Comparison of ENCODE assay signal across 20 cellular contexts in the genomic region with DNA sequence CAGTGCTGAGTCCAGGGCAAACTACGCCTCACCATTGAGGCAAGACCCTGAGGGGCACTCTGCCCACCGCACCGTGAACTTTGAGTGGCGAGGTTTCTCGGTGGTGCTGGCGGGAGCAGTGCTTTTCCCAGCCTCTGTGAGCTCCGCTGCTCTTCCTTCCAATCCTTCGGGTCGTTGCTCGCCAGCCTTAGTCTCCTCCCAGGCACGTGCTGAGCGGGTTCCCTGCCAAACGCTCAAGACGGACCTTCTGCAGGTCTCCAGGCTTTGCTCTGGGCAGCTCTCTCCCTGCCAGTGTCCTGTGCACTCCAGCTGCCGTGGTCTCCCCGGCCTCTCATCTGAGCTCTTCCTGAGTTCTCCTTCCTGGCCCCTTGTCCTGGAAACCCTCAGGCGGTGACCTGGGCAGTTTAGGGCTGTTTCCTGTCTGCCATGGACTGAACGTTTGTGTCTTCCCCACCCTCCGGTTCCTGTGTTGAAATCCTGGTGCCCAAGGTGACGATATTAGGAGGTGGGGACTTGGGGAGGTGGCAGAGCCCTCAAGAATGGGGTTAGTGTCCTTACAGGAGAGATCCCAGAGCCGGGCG. TPM values are rescaled to one million over a fixed set of nuclear protein-coding genes. Genes with fewer than 3 reads are reported as not detected.
DNase-seq lines count a peak whose midpoint lies in the region; ATAC-seq and TF ChIP-seq lines count a peak whose summit lies in the region.
"Had no signal": no experiment of that assay in that cellular context is flagged by ENCODE, and none has a peak within 500 bp of the region (broad histone marks: within the 10 kb centered on the region; RNA-seq: fewer than 3 reads in every experiment).

No MANE protein-coding gene starts in this region.

- 59 to 60% methylated on average over 22 of the region's 22 CpGs for WGBS in heart right ventricle, 2 donors
- 76% methylated on average over 22 of the region's 22 CpGs for WGBS in mesenchymal stem cell
- WGBS in sigmoid colon, 2 donors, result 48 to 69% methylated on average over 22 of the region's 22 CpGs

- H3K23ac ChIP-seq in mesenchymal stem cell (ENCODE audit: low read length in 2 of 2), result no peak overlapping the region

- no peak overlapping the region for H2BK15ac ChIP-seq in mesenchymal stem cell (ENCODE audit: low read depth, poor library complexity, severe bottlenecking)

- H3K27ac ChIP-seq in heart right ventricle (no peak overlapping the region), RWPE2 (ENCODE audit: poor library complexity, severe bottlenecking) (no peak overlapping the region), mesenchymal stem cell (ENCODE audit: low read length, poor library complexity, severe bottlenecking) (no peak overlapping the region), sigmoid colon (no peak overlapping the region)
- H3K27ac ChIP-seq: Peyer's patch had no signal

- no peak for TF ChIP-seq POLR2A in sigmoid colon (IDR thresholded peaks at IDR 0.05)

- H3K14ac ChIP-seq in mesenchymal stem cell (ENCODE audit: low read length in 2 of 2), result no peak overlapping the region

- H3K4me1 ChIP-seq in heart right ventricle (peaks cover 0 to 10% (median 0%) of the 10 kb centered on the region in 9 donors), RWPE2 (ENCODE audit: insufficient read depth, poor library complexity, severe bottlenecking) (peaks cover 3% of the 10 kb centered on the region), mesenchymal stem cell (ENCODE audit: control insufficient read depth, insufficient read depth, low read depth, low read length) (peaks cover 10% of the 10 kb centered on the region), sigmoid colon (no peaks in the 10 kb centered on the region)

- H4K91ac ChIP-seq in mesenchymal stem cell (ENCODE audit: low read length), result peak overlapping the region; percentile 12

- H3K18ac ChIP-seq in mesenchymal stem cell (ENCODE audit: low read depth in 1 of 2, low read length in 2 of 2), result no peak overlapping the region

- peaks cover 0 to 38% (median 21%) of the 10 kb centered on the region in 7 donors for H3K27me3 ChIP-seq in heart right ventricle
- no peaks in the 10 kb centered on the region for H3K27me3 ChIP-seq in RWPE2 (ENCODE audit: insufficient read depth, poor library complexity, severe bottlenecking)
- peaks cover 29 to 80% of the 10 kb centered on the region in 2 experiments for H3K27me3 ChIP-seq in mesenchymal stem cell (ENCODE audit: control insufficient read depth in 1 of 2, insufficient read depth in 1 of 2, low read length in 2 of 2)
- H3K27me3 ChIP-seq in sigmoid colon, result peaks cover 15 to 63% (median 40%) of the 10 kb centered on the region in 3 donors
- H3K27me3 ChIP-seq: Peyer's patch had no signal

- H3K4ac ChIP-seq in mesenchymal stem cell (ENCODE audit: low read depth in 1 of 2, low read length in 2 of 2), result no peak overlapping the region

- H2BK120ac ChIP-seq in mesenchymal stem cell (ENCODE audit: low read depth, low read length), result no peak overlapping the region

- intact Hi-C loops in Right ventricle myocardium superior (cut with DNase I), result no loop called here
- intact Hi-C loops in heart right ventricle (cut with DNase I), result loop anchor here in 2 of 10 donors (10.0 kb wide), 2 partner anchors 123 to 193 kb away; partner anchors contain the start of gene AP2A2 (in 1 of the 2)
- intact Hi-C loops in sigmoid colon (cut with DNase I), result no loop called here

- DNase-seq in Right ventricle myocardium superior (peak; percentile 6), heart right ventricle (no peak), RWPE2 (ENCODE audit: low spot score) (peak; percentile 36), mesenchymal stem cell (no peak), sigmoid colon (peak; percentile 38)
- no peak for DNase-seq in effector CD8-positive, alpha-beta T cell (lab: John Stamatoyannopoulos, UW)
- DNase-seq: Caco-2, HFFc6, IMR-90, NCI-H1105, NCI-H1694, NCI-H2227 treated with DMSO at 0.1 percent for 48 hours, NCI-H524, SHP77 treated with DMSO at 0.1 percent for 48 hours had no signal

- no peak overlapping the region for H2AFZ ChIP-seq in mesenchymal stem cell (ENCODE audit: low read depth, low read length)

- TF ChIP-seq CTCF in heart right ventricle (IDR thresholded peaks at IDR 0.05) (no peak), RWPE2 (IDR thresholded peaks at IDR 0.05; ENCODE audit: poor library complexity, severe bottlenecking) (no peak), sigmoid colon (IDR thresholded peaks at IDR 0.05) (no peak)

- H2BK12ac ChIP-seq in mesenchymal stem cell (ENCODE audit: low read length in 2 of 2), result no peak overlapping the region

- TF ChIP-seq EP300 in sigmoid colon (IDR thresholded peaks at IDR 0.05), result no peak

- no peak overlapping the region for H4K8ac ChIP-seq in mesenchymal stem cell (ENCODE audit: low read length)

- no peak overlapping the region for H3K9ac ChIP-seq in mesenchymal stem cell (ENCODE audit: low read length)

- H3K36me3 ChIP-seq in heart right ventricle (no peaks in the 10 kb centered on the region), RWPE2 (ENCODE audit: low read depth) (no peaks in the 10 kb centered on the region), mesenchymal stem cell (ENCODE audit: control insufficient read depth in 1 of 2, insufficient read depth in 2 of 2, low read depth in 1 of 2, low read length in 2 of 2) (no peaks in the 10 kb centered on the region), sigmoid colon (no peaks in the 10 kb centered on the region)
- H3K36me3 ChIP-seq: Peyer's patch had no signal

- H2BK5ac ChIP-seq in mesenchymal stem cell (ENCODE audit: low read depth, low read length, poor library complexity, severe bottlenecking), result no peak overlapping the region

- H3K4me3 ChIP-seq in heart right ventricle (no peak overlapping the region), RWPE2 (ENCODE audit: severe bottlenecking) (no peak overlapping the region), mesenchymal stem cell (ENCODE audit: insufficient read depth in 1 of 2, low read depth in 1 of 2, low read length in 2 of 2) (no peak overlapping the region), sigmoid colon (no peak overlapping the region)
- H3K4me3 ChIP-seq: Peyer's patch had no signal

- no peak overlapping the region for H2AK5ac ChIP-seq in mesenchymal stem cell (ENCODE audit: low read length, severe bottlenecking)

- H3K4me2 ChIP-seq in mesenchymal stem cell (ENCODE audit: low read length, poor library complexity, severe bottlenecking), result no peak overlapping the region

- ATAC-seq in Right ventricle myocardium superior (ENCODE audit: poor library complexity), result no peak
- ATAC-seq in heart right ventricle, result no peak
- no peak for ATAC-seq in RWPE2 (ENCODE audit: low read depth)
- ATAC-seq in HG03097 (IDR thresholded peaks at IDR 0.05; ENCODE audit: low FRiP score, unreplicated experiment), result no peak
- ATAC-seq in GM18519 (IDR thresholded peaks at IDR 0.05; ENCODE audit: low FRiP score, unreplicated experiment), result no peak

- H3K9me3 ChIP-seq in heart right ventricle (peaks cover 0 to 6% (median 0%) of the 10 kb centered on the region in 11 donors), RWPE2 (ENCODE audit: severe bottlenecking) (no peaks in the 10 kb centered on the region), mesenchymal stem cell (ENCODE audit: control insufficient read depth, low read length) (peaks cover 6% of the 10 kb centered on the region), sigmoid colon (no peaks in the 10 kb centered on the region)
- H3K9me3 ChIP-seq: Peyer's patch had no signal

- no peaks in the 10 kb centered on the region for H3K79me1 ChIP-seq in mesenchymal stem cell (replicated peaks; ENCODE audit: low read length, poor library complexity, severe bottlenecking)

RNA-seq across cellular contexts. Expression of gene MUC6, which starts 11.1 kb away (rescaled TPM):
- not detected for total RNA-seq in Right ventricle myocardium superior
- not detected for total RNA-seq in heart right ventricle
- under 1 TPM; 0.01 to 0.07 TPM for polyA plus RNA-seq in heart right ventricle
- polyA plus RNA-seq in mesenchymal stem cell (2013, experiment 1 of 2), result not detected
- not detected for polyA plus RNA-seq in mesenchymal stem cell (2013, experiment 2 of 2)
- total RNA-seq in sigmoid colon, result not detected
- polyA plus RNA-seq in sigmoid colon, result under 1 TPM in 2 of 3 donors, not detected in 1; under 0.01 to 0.04 TPM
- total RNA-seq: Caco-2, H4, HFFc6, IMR-90, LHCN-M2, Peyer's patch had no signal
- polyA plus RNA-seq: CD14-positive monocyte, IMR-90 had no signal

RNA-seq across cellular contexts. Expression of gene MUC2, which starts 27.0 kb away (rescaled TPM):
- total RNA-seq in Right ventricle myocardium superior (not detected), heart right ventricle (under 1 TPM in 1 of 10 donors, not detected in 9; 0.03 TPM), sigmoid colon (1 to 10 TPM in 3 of 4 donors, not detected in 1; 2.5 to 8.0 (median 2.9) TPM)
- polyA plus RNA-seq in heart right ventricle (not detected), sigmoid colon (100 to 1,000 TPM in 1 of 3 donors, 10 to 100 TPM in 2; 22.8 to 248 (median 40.2) TPM)
- polyA plus RNA-seq in mesenchymal stem cell (2013, experiment 1 of 2), result not detected
- polyA plus RNA-seq in mesenchymal stem cell (2013, experiment 2 of 2), result not detected
- total RNA-seq: H4, IMR-90, LHCN-M2 had no signal
- polyA plus RNA-seq: CD14-positive monocyte, IMR-90 had no signal

Comparison
In these comparisons a context has a peak if more than half of its experiments do, and no peak if none do; other contexts are left out.
1. DNase-seq: peak in Right ventricle myocardium superior (single experiment), RWPE2 (single experiment) and sigmoid colon (single experiment); none in heart right ventricle (0 of 2), mesenchymal stem cell (single experiment) and effector CD8-positive, alpha-beta T cell (single experiment).